ENCODE assay signal across 18 cellular contexts in genomic region chr5:69288069-69288468, GRCh38.
"Had no signal": no experiment of that assay in that cellular context is flagged by ENCODE, and none has a peak within 500 bp of the region (broad histone marks: within the 10 kb centered on the region; RNA-seq: fewer than 3 reads in every experiment).

No MANE protein-coding gene starts in this region.

- H3K4me3 ChIP-seq: hepatocyte, lung, sigmoid colon, skin epidermis, stomach, thoracic aorta, transverse colon had no signal

- H3K9me3 ChIP-seq: neutrophil, sigmoid colon, stomach, thoracic aorta, transverse colon had no signal

- H3K4me2 ChIP-seq: hepatocyte had no signal

- H3K27me3 ChIP-seq: hepatocyte, neutrophil, sigmoid colon, stomach, transverse colon had no signal

- H2AFZ ChIP-seq: hepatocyte had no signal

- H3K27ac ChIP-seq: hepatocyte, neutrophil, sigmoid colon, skin epidermis, stomach, thoracic aorta, transverse colon had no signal

- DNase-seq: erythroblast; foreskin melanocyte; head of caudate nucleus; left colon; left ventricle myocardium superior; mesenchymal stem cell; naive B cell; posterior cingulate gyrus; sigmoid colon; stimulated activated naive CD4-positive, alpha-beta T cell; stomach; substantia nigra; transverse colon had no signal

- H3K79me2 ChIP-seq: hepatocyte had no signal

- H3K4me1 ChIP-seq: sigmoid colon, stomach, transverse colon had no signal

- ATAC-seq: left colon, left ventricle myocardium superior had no signal
